1 cellular context compared by ENCODE assay signal in genomic region chr10:129095980-129096339, GRCh38.
TF ChIP-seq lines count a peak whose summit lies in the region.

No MANE protein-coding gene starts in this region.

TF ChIP-seq in HepG2, 621 proteins besides CTCF, POLR2A, EP300 and RAD21 (continued from another document):
- TF ChIP-seq PRDM15 (CRISPR knock-in tag; IDR thresholded peaks at IDR 0.05): no peak
